ENCODE assay signal across 22 cellular contexts in the genomic region with DNA sequence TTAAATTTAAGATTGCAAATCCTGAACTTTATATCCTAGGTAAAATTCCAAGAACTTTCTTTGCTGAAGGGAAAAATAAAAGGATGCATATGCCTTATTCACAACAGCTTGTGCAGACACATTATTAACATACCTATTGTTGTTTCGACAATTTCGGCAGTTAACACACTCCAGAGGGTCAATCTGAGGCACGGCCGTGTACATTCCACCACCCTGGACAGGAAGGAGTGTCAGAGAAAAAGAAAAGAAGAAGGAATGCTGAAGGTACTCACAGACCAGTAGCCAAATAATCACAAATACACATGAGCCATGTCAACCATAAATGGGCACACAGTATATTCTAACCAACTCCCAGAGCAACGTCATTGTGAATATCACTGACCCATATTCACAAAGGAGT. TPM values are rescaled to one million over a fixed set of nuclear protein-coding genes. Genes with fewer than 3 reads are reported as not detected.
A peak's percentile ranks its signal among the peaks of the same experiment; 100 is the strongest.
DNase-seq lines count a peak whose midpoint lies in the region; ATAC-seq, FAIRE-seq and TF ChIP-seq lines count a peak whose summit lies in the region.
"Had no signal": no experiment of that assay in that cellular context is flagged by ENCODE, and none has a peak within 500 bp of the region (broad histone marks: within the 10 kb centered on the region; RNA-seq: fewer than 3 reads in every experiment).

No MANE protein-coding gene starts in this region.

- H3K27me3 ChIP-seq in SJSA1 (replicated peaks) (no peaks in the 10 kb centered on the region), H1 (replicated peaks in 1 of 4; ENCODE audit: control insufficient read depth in 3 of 4, extremely low read depth in 1 of 4, insufficient read depth in 3 of 4, low read length in 3 of 4) (no peaks in the 10 kb centered on the region), colonic mucosa (no peaks in the 10 kb centered on the region), foreskin keratinocyte (no peaks in the 10 kb centered on the region)
- H3K27me3 ChIP-seq: BE2C; BLaER1 treated with 17β-estradiol and CSF1 and Interleukin-3, amounts not matched to agents 10 nM and 100 nM had no signal

- no peaks in the 10 kb centered on the region for H3K9me3 ChIP-seq in SJSA1 (replicated peaks)
- no peaks in the 10 kb centered on the region for H3K9me3 ChIP-seq in H1 (ENCODE audit: insufficient read depth in 2 of 2, low read depth in 1 of 2, low read length in 1 of 2)
- no peaks in the 10 kb centered on the region for H3K9me3 ChIP-seq in colonic mucosa
- H3K9me3 ChIP-seq: A549; BE2C; BLaER1 treated with 17β-estradiol and CSF1 and Interleukin-3, amounts not matched to agents 10 nM and 100 nM had no signal

- H3K4me3 Mint-ChIP-seq in nephron, result no peak overlapping the region
- H3K4me3 Mint-ChIP-seq: CD14-positive monocyte; CD4-positive, alpha-beta memory T cell had no signal

- H4K91ac ChIP-seq in H1 (replicated peaks; ENCODE audit: insufficient read length, low read length), result no peak overlapping the region

- no peak overlapping the region for H2AFZ ChIP-seq in H1 (ENCODE audit: low read length)

- H4K5ac ChIP-seq in H1 (ENCODE audit: insufficient read length, low read depth, low read length), result no peak overlapping the region

- no peaks in the 10 kb centered on the region for H3K27me3 Mint-ChIP-seq in nephron (ENCODE audit: low read depth)
- H3K27me3 Mint-ChIP-seq: CD4-positive, alpha-beta memory T cell had no signal

- H3K9me3 Mint-ChIP-seq in nephron, result no peaks in the 10 kb centered on the region
- H3K9me3 Mint-ChIP-seq: CD14-positive monocyte; CD4-positive, alpha-beta memory T cell had no signal

- no peak overlapping the region for H3K9ac ChIP-seq in H1 (replicated peaks in 1 of 4; ENCODE audit: extremely low read depth in 1 of 4, low read depth in 3 of 4, low read length in 3 of 4)
- H3K9ac ChIP-seq in colonic mucosa (ENCODE audit: low read depth in 2 of 2, low read length in 2 of 2), result no peak overlapping the region
- H3K9ac ChIP-seq: BLaER1 treated with 17β-estradiol and CSF1 and Interleukin-3, amounts not matched to agents 10 nM and 100 nM had no signal

- POLR2A ChIA-PET in H1 (lab: Charles Lee; ENCODE audit: partially characterized antibody), result no interaction called here

- H2BK20ac ChIP-seq in H1 (ENCODE audit: low read length), result no peak overlapping the region

- peak in 1 of 2 experiments; percentile 41 for DNase-seq in SJSA1 (ENCODE audit: low read depth in 1 of 2, low spot score in 2 of 2)
- DNase-seq in H1 (ENCODE audit: low read depth in 1 of 2, low spot score in 2 of 2), result no peak
- DNase-seq in left ventricle myocardium superior, result no peak
- DNase-seq in colonic mucosa, result no peak
- no peak for DNase-seq in foreskin keratinocyte
- DNase-seq: 8988T; ACHN; AML-193; BE2C; CD4-positive, alpha-beta memory T cell; COR-L47; DMS153; DND-41; GOT3; H7 had no signal

- H4K8ac ChIP-seq in H1 (ENCODE audit: extremely low read depth, insufficient read depth, low read length), result no peak overlapping the region

- no peak overlapping the region for H3K4me2 ChIP-seq in H1 (ENCODE audit: insufficient read depth in 1 of 2, low read depth in 2 of 2, low read length in 2 of 2)
- H3K4me2 ChIP-seq: A549; BLaER1 treated with 17β-estradiol and CSF1 and Interleukin-3, amounts not matched to agents 10 nM and 100 nM had no signal

- no peaks in the 10 kb centered on the region for H3K79me1 ChIP-seq in H1 (ENCODE audit: low read depth, low read length)

- 81% methylated on average over 5 of the region's 5 CpGs; no CpG with 5 or more reads in 1 of the 2 experiments for WGBS in H1 (ENCODE audit: extremely low coverage in 1 of 2, insufficient coverage in 1 of 2, insufficient read length in 1 of 2, insufficient replicate concordance in 2 of 2, low coverage in 1 of 2, low lambda C conversion rate in 2 of 2, missing lambda C conversion rate in 1 of 2), 2 experiments

- CTCF ChIA-PET in H1 (lab: Charles Lee; ENCODE audit: partially characterized antibody), result no interaction called here

- H3K23ac ChIP-seq in H1 (ENCODE audit: insufficient read length), result no peak overlapping the region

- H2BK5ac ChIP-seq in H1 (ENCODE audit: low read depth, low read length), result no peak overlapping the region

- H3K23me2 ChIP-seq in H1 (ENCODE audit: low read depth, low read length), result no peaks in the 10 kb centered on the region

- H3K27ac ChIP-seq in SJSA1 (peak overlapping the region; percentile 28), H1 (ENCODE audit: low read depth, low read length) (no peak overlapping the region), colonic mucosa (no peak overlapping the region), foreskin keratinocyte (no peak overlapping the region)
- H3K27ac ChIP-seq: A549; BLaER1 treated with 17β-estradiol and CSF1 and Interleukin-3, amounts not matched to agents 10 nM and 100 nM had no signal

- H2BK120ac ChIP-seq in H1 (replicated peaks; ENCODE audit: low read depth, low read length), result no peak overlapping the region

- no peak overlapping the region for H3K18ac ChIP-seq in H1 (ENCODE audit: extremely low read depth, low read length)

- H3K56ac ChIP-seq in H1 (replicated peaks; ENCODE audit: insufficient read length, low read depth, low read length), result no peak overlapping the region

- H3K36me3 ChIP-seq in SJSA1 (no peaks in the 10 kb centered on the region), H1 (ENCODE audit: control insufficient read depth in 2 of 4, insufficient read depth in 4 of 4, low read length in 3 of 4) (peaks cover 0 to 17% (median 1%) of the 10 kb centered on the region in 4 experiments; a peak in 5 of 8 replicates), colonic mucosa (no peaks in the 10 kb centered on the region)
- H3K36me3 ChIP-seq: BLaER1 treated with 17β-estradiol and CSF1 and Interleukin-3, amounts not matched to agents 10 nM and 100 nM had no signal

- no peak overlapping the region for H3K4me3 ChIP-seq in SJSA1
- no peak overlapping the region for H3K4me3 ChIP-seq in H1 (ENCODE audit: extremely low read depth in 1 of 4, insufficient read depth in 2 of 4, low read depth in 3 of 4, low read length in 4 of 4)
- no peak overlapping the region for H3K4me3 ChIP-seq in colonic mucosa
- H3K4me3 ChIP-seq: A549; BLaER1 treated with 17β-estradiol and CSF1 and Interleukin-3, amounts not matched to agents 10 nM and 100 nM had no signal

- H2BK15ac ChIP-seq in H1 (ENCODE audit: low read length), result no peak overlapping the region

- no peaks in the 10 kb centered on the region for H3K79me2 ChIP-seq in H1 (ENCODE audit: control insufficient read depth in 1 of 2, insufficient read depth in 2 of 2, low read length in 2 of 2)

- no peak for TF ChIP-seq POLR2A in H1 (IDR thresholded peaks at IDR 0.05; ENCODE audit: control extremely low read depth in 1 of 2, low read depth in 2 of 2, low read length in 2 of 2)

- TF ChIP-seq EP300 in H1 (IDR thresholded peaks at IDR 0.05; ENCODE audit: borderline replicate concordance in 1 of 2, low read depth in 2 of 2, low read length in 2 of 2), result no peak

- intact Hi-C loops in left ventricle myocardium superior (cut with micrococcal nuclease), result no loop called here
- intact Hi-C loops in colonic mucosa (cut with DNase I), result no loop called here

- ATAC-seq in left ventricle myocardium superior, result no peak
- no peak for ATAC-seq in foreskin keratinocyte
- ATAC-seq: A549, HCT116 had no signal

- FAIRE-seq in H1 (lab: Jason Lieb, UNC), result peak; percentile 62
- FAIRE-seq: A549, G401.6, GM12892 had no signal

- no peak overlapping the region for H2AK5ac ChIP-seq in H1 (ENCODE audit: low read depth, low read length)

- H3K4me1 ChIP-seq in SJSA1 (replicated peaks) (peaks cover 20% of the 10 kb centered on the region), H1 (replicated peaks in 1 of 4; ENCODE audit: control insufficient read depth in 3 of 4, insufficient read depth in 4 of 4, low read length in 3 of 4) (peaks cover 0 to 3% (median 0%) of the 10 kb centered on the region in 4 experiments; a peak in 2 of 7 replicates), colonic mucosa (no peaks in the 10 kb centered on the region), foreskin keratinocyte (peaks cover 8% of the 10 kb centered on the region)
- H3K4me1 ChIP-seq: A549, BE2C had no signal

- peaks cover 60% of the 10 kb centered on the region for H3K36me3 Mint-ChIP-seq in nephron (ENCODE audit: low read depth)
- H3K36me3 Mint-ChIP-seq: CD14-positive monocyte had no signal

- no peaks in the 10 kb centered on the region for H4K20me1 ChIP-seq in H1 (replicated peaks in 1 of 2; ENCODE audit: control insufficient read depth in 1 of 2, insufficient read depth in 2 of 2, low read length in 2 of 2)
- H4K20me1 ChIP-seq: BLaER1 treated with 17β-estradiol and CSF1 and Interleukin-3, amounts not matched to agents 10 nM and 100 nM had no signal

- no peak for TF ChIP-seq RAD21 in H1 (IDR thresholded peaks at IDR 0.05 in 1 of 2, conservative IDR thresholded peaks at IDR 0.05 in 1 of 2; ENCODE audit: low read depth in 2 of 2, low read length in 2 of 2)

- H3K4ac ChIP-seq in H1 (replicated peaks; ENCODE audit: insufficient read length, low read depth, low read length), result no peak overlapping the region

- peak overlapping the region in 2 of 3 experiments; percentile 41 to 62 for H3K27ac Mint-ChIP-seq in nephron
- H3K27ac Mint-ChIP-seq: CD14-positive monocyte; CD4-positive, alpha-beta memory T cell had no signal

- TF ChIP-seq CTCF in H1 (IDR thresholded peaks at IDR 0.05; ENCODE audit: control extremely low read depth in 1 of 3, insufficient read depth in 1 of 3, low read depth in 1 of 3, low read length in 3 of 3) (no peak), nephron (IDR thresholded peaks at IDR 0.05; ENCODE audit: unreplicated experiment in 3 of 3) (no peak), colonic mucosa (IDR thresholded peaks at IDR 0.05) (no peak), foreskin keratinocyte (conservative IDR thresholded peaks at IDR 0.05) (no peak)

- no peak overlapping the region for H3K14ac ChIP-seq in H1 (ENCODE audit: insufficient read length)

- peaks cover 15% of the 10 kb centered on the region for H3K4me1 Mint-ChIP-seq in nephron
- H3K4me1 Mint-ChIP-seq: CD4-positive, alpha-beta memory T cell had no signal

- no peak overlapping the region for H2BK12ac ChIP-seq in H1 (ENCODE audit: low read depth, low read length)

TF ChIP-seq in H1, 55 proteins besides CTCF, POLR2A, EP300 and RAD21:
- no peak for TF ChIP-seq EGR1 (IDR thresholded peaks at IDR 0.05; ENCODE audit: borderline replicate concordance, low read depth, low read length)

RNA-seq across cellular contexts. Expression of gene VSIG10L2, which starts 32.3 kb away (rescaled TPM):
- total RNA-seq in SJSA1 (2014; rRNA removed; shearing (Covaris generic)), result not detected in 2 replicates
- total RNA-seq in H1 (2021; fragmentation: NEBNext Ultra II Directional; extraction: Animal tissue kit (Norgen Biotek cat#: 25700)), result not detected in 2 replicates
- polyA plus RNA-seq in H1 (2011; rRNA removed) (not detected in 2 replicates), foreskin keratinocyte (0.09 and 0.13 TPM in 2 replicates)
- not detected for polyA plus RNA-seq in H1 (2011; cell fraction: cytosol; rRNA removed)
- not detected for polyA plus RNA-seq in H1 (2011; cell fraction: nucleus; rRNA removed)
- not detected in 4 replicates for polyA plus RNA-seq in H1 (2012, experiment 1 of 2)
- polyA plus RNA-seq in H1 (2012, experiment 2 of 2), result not detected
- not detected for polyA plus RNA-seq in H1 (2013, experiment 1 of 2)
- not detected for polyA plus RNA-seq in H1 (2013, experiment 2 of 2)
- polyA minus RNA-seq in H1 (2011; rRNA and poly(A)+ RNA removed), result not detected in 2 replicates
- polyA minus RNA-seq in H1 (2011; cell fraction: cytosol; rRNA and poly(A)+ RNA removed), result not detected
- polyA minus RNA-seq in H1 (2011; cell fraction: nucleus; rRNA and poly(A)+ RNA removed), result not detected
- total RNA-seq in left ventricle myocardium superior (not detected), colonic mucosa (not detected), foreskin keratinocyte (not detected in 2 replicates)
- total RNA-seq: CD4-positive, alpha-beta memory T cell; H7 had no signal
- polyA plus RNA-seq: A549; CD14-positive monocyte; CD4-positive, alpha-beta memory T cell had no signal
